ENCODE assay signal across 8 cellular contexts in genomic region chrX:103310592-103311400, GRCh38. TPM values are rescaled to one million over a fixed set of nuclear protein-coding genes. Genes with fewer than 3 reads are reported as not detected.
A peak's percentile ranks its signal among the peaks of the same experiment; 100 is the strongest.
DNase-seq lines count a peak whose midpoint lies in the region; ATAC-seq, FAIRE-seq and TF ChIP-seq lines count a peak whose summit lies in the region.

Gene BEX2, minus strand, starts transcription at chrX:103310990. Its CDS starts 1,014 bp downstream, at chrX:103309976.

- H3K27me3 Mint-ChIP-seq in HFFc6 (ENCODE audit: insufficient read depth), result peaks cover 5% of the 10 kb centered on the region

- TF ChIP-seq RAD21 in H1 (IDR thresholded peaks at IDR 0.05 in 1 of 2, conservative IDR thresholded peaks at IDR 0.05 in 1 of 2; ENCODE audit: low read depth in 2 of 2, low read length in 2 of 2), result no peak

- H3K9me3 ChIP-seq in H1 (ENCODE audit: insufficient read depth in 2 of 2, low read depth in 1 of 2, low read length in 1 of 2), result no peaks in the 10 kb centered on the region

- no peak within 1 kb of the TSS for H2BK12ac ChIP-seq in H1 (ENCODE audit: low read depth, low read length)

- H3K23ac ChIP-seq in H1 (ENCODE audit: insufficient read length), result no peak within 1 kb of the TSS

- peak; percentile 99 for ATAC-seq in GM18511 (IDR thresholded peaks at IDR 0.05; ENCODE audit: unreplicated experiment)
- peak; percentile 85 for ATAC-seq in HG02970 (IDR thresholded peaks at IDR 0.05; ENCODE audit: low FRiP score, unreplicated experiment)

- DNase-seq in NCI-H2196 (lab: John Stamatoyannopoulos, UW; ENCODE audit: unreplicated experiment) (peak; percentile 69), H1 (ENCODE audit: low read depth in 1 of 2, low spot score in 2 of 2) (peak; percentile 46 to 85), midbrain (lab: John Stamatoyannopoulos, UW) (peak; percentile 81), HFFc6 (no peak)
- peak; percentile 88 for DNase-seq in activated CD8-positive, alpha-beta memory T cell treated with anti-CD3 and anti-CD28 coated beads for 24 hours
- peak; percentile 64 to 75 for DNase-seq in stimulated activated CD8-positive, alpha-beta memory T cell treated with anti-CD3 and anti-CD28 coated beads, Interleukin-15, amount 100 ng/mL, for 4 hours (ENCODE audit: low read depth in 2 of 2)

- FAIRE-seq in H1 (lab: Jason Lieb, UNC), result peak; percentile 95

- POLR2A ChIA-PET in H1 (lab: Charles Lee; ENCODE audit: partially characterized antibody), result interaction anchor here (0.6 to 1.9 kb wide), 7 partner anchors 17 to 179 kb away, joined by 3 to 8 read pairs (median 4); partner anchors contain the start of genes TCEAL7 and TCEAL9

- H3K79me2 ChIP-seq in H1 (ENCODE audit: control insufficient read depth in 1 of 2, insufficient read depth in 2 of 2, low read length in 2 of 2), result no peaks in the 10 kb centered on the region

- peak within 1 kb of the TSS; percentile 50 to 66 for H3K4me2 ChIP-seq in H1 (ENCODE audit: insufficient read depth in 1 of 2, low read depth in 2 of 2, low read length in 2 of 2)

- H3K4me1 ChIP-seq in H1 (replicated peaks in 1 of 4; ENCODE audit: control insufficient read depth in 3 of 4, insufficient read depth in 4 of 4, low read length in 3 of 4), result no peaks in the 10 kb centered on the region

- CTCF ChIA-PET in H1 (lab: Charles Lee; ENCODE audit: partially characterized antibody), result interaction anchor here (0.9 kb wide), 1 partner anchor 179 kb away, joined by 4 read pairs; no protein-coding TSS in a partner anchor

- H2AK5ac ChIP-seq in H1 (ENCODE audit: low read depth, low read length), result no peak within 1 kb of the TSS

- peaks cover 0 to 6% (median 0%) of the 10 kb centered on the region in 4 experiments; a peak in 1 of 8 replicates for H3K36me3 ChIP-seq in H1 (ENCODE audit: control insufficient read depth in 2 of 4, insufficient read depth in 4 of 4, low read length in 3 of 4)

- H2BK120ac ChIP-seq in H1 (replicated peaks; ENCODE audit: low read depth, low read length), result no peak within 1 kb of the TSS

- peak within 1 kb of the TSS; percentile 88 for H2AFZ ChIP-seq in H1 (ENCODE audit: low read length)

- H4K20me1 ChIP-seq in H1 (replicated peaks in 1 of 2; ENCODE audit: control insufficient read depth in 1 of 2, insufficient read depth in 2 of 2, low read length in 2 of 2), result no peaks in the 10 kb centered on the region

- no peak within 1 kb of the TSS for H3K4me3 Mint-ChIP-seq in HFFc6

- H2BK15ac ChIP-seq in H1 (ENCODE audit: low read length), result no peak within 1 kb of the TSS

- no peak within 1 kb of the TSS for H4K91ac ChIP-seq in H1 (replicated peaks; ENCODE audit: insufficient read length, low read length)

- H3K18ac ChIP-seq in H1 (ENCODE audit: extremely low read depth, low read length), result no peak within 1 kb of the TSS; the same call in 1 of the 2 replicates

- H3K23me2 ChIP-seq in H1 (ENCODE audit: low read depth, low read length), result no peaks in the 10 kb centered on the region; the same call in 1 of the 2 replicates

- H2BK20ac ChIP-seq in H1 (ENCODE audit: low read length), result no peak within 1 kb of the TSS

- 9% methylated on average over 3 of the region's 51 CpGs; no CpG with 5 or more reads in 1 of the 2 experiments for WGBS in H1 (ENCODE audit: extremely low coverage in 1 of 2, insufficient coverage in 1 of 2, insufficient read length in 1 of 2, insufficient replicate concordance in 2 of 2, low coverage in 1 of 2, low lambda C conversion rate in 2 of 2, missing lambda C conversion rate in 1 of 2), 2 experiments

- no peaks in the 10 kb centered on the region for H3K9me3 Mint-ChIP-seq in HFFc6

- no peaks in the 10 kb centered on the region for H3K79me1 ChIP-seq in H1 (ENCODE audit: low read depth, low read length)

- peak within 1 kb of the TSS; percentile 55 to 87 (median 66); a peak in 6 of 7 replicates for H3K9ac ChIP-seq in H1 (replicated peaks in 1 of 4; ENCODE audit: extremely low read depth in 1 of 4, low read depth in 3 of 4, low read length in 3 of 4)

- peak within 1 kb of the TSS; percentile 57 for H4K5ac ChIP-seq in H1 (ENCODE audit: insufficient read length, low read depth, low read length)

- no peak within 1 kb of the TSS for H3K14ac ChIP-seq in H1 (ENCODE audit: insufficient read length)

- H3K4me3 ChIP-seq in H1 (ENCODE audit: extremely low read depth in 1 of 4, insufficient read depth in 2 of 4, low read depth in 3 of 4, low read length in 4 of 4), result peak within 1 kb of the TSS; percentile 59 to 92 (median 70)

- peak; percentile 80 to 88 for TF ChIP-seq POLR2A in H1 (IDR thresholded peaks at IDR 0.05; ENCODE audit: control extremely low read depth in 1 of 2, low read depth in 2 of 2, low read length in 2 of 2)

- H3K56ac ChIP-seq in H1 (replicated peaks; ENCODE audit: insufficient read length, low read depth, low read length), result no peak within 1 kb of the TSS

- H3K27ac ChIP-seq in H1 (ENCODE audit: low read depth, low read length), result peak within 1 kb of the TSS; percentile 75; the same call in 1 of the 2 replicates

- H2BK5ac ChIP-seq in H1 (ENCODE audit: low read depth, low read length), result no peak within 1 kb of the TSS

- no peaks in the 10 kb centered on the region for H3K4me1 Mint-ChIP-seq in HFFc6 (ENCODE audit: low read depth)

- no peaks in the 10 kb centered on the region for H3K36me3 Mint-ChIP-seq in HFFc6 (ENCODE audit: low read depth)

- H3K27me3 ChIP-seq in H1 (replicated peaks in 1 of 4; ENCODE audit: control insufficient read depth in 3 of 4, extremely low read depth in 1 of 4, insufficient read depth in 3 of 4, low read length in 3 of 4), result no peaks in the 10 kb centered on the region

- no peak for TF ChIP-seq EP300 in H1 (IDR thresholded peaks at IDR 0.05; ENCODE audit: borderline replicate concordance in 1 of 2, low read depth in 2 of 2, low read length in 2 of 2)

- TF ChIP-seq CTCF in H1 (IDR thresholded peaks at IDR 0.05; ENCODE audit: control extremely low read depth in 1 of 3, insufficient read depth in 1 of 3, low read depth in 1 of 3, low read length in 3 of 3) (no peak), HFFc6 (IDR thresholded peaks at IDR 0.05) (no peak)

- H4K8ac ChIP-seq in H1 (ENCODE audit: extremely low read depth, insufficient read depth, low read length), result peak within 1 kb of the TSS; percentile 79; the same call in 1 of the 2 replicates

- H3K27ac Mint-ChIP-seq in HFFc6, result no peak within 1 kb of the TSS

- H3K4ac ChIP-seq in H1 (replicated peaks; ENCODE audit: insufficient read length, low read depth, low read length), result no peak within 1 kb of the TSS

TF ChIP-seq in H1, 55 proteins besides CTCF, POLR2A, EP300 and RAD21 (continues in another document):
- no peak for TF ChIP-seq SP2 (IDR thresholded peaks at IDR 0.05; ENCODE audit: low read length)
- TF ChIP-seq ATF3 (IDR thresholded peaks at IDR 0.05; ENCODE audit: insufficient read depth, low read depth, low read length), result 0 out of 2 replicates have a peak, but pooled peaks have one; percentile 37
- peak; percentile 18 for TF ChIP-seq KDM4A (IDR thresholded peaks at IDR 0.05; ENCODE audit: low read depth, low read length, severe bottlenecking)
- peak; percentile 94 for TF ChIP-seq TAF1 (IDR thresholded peaks at IDR 0.05; ENCODE audit: low read depth, low read length)
- TF ChIP-seq CREB1 (IDR thresholded peaks at IDR 0.05), result peak; percentile 89
- TF ChIP-seq USF2 (IDR thresholded peaks at IDR 0.05; ENCODE audit: low read length), result peak; percentile 88
- TF ChIP-seq JUND (IDR thresholded peaks at IDR 0.05; ENCODE audit: low read length), result no peak
- no peak for TF ChIP-seq ATF2 (IDR thresholded peaks at IDR 0.05; ENCODE audit: low read length)
- TF ChIP-seq E2F6 (IDR thresholded peaks at IDR 0.05), result no peak
- peak; percentile 89 for TF ChIP-seq TBP (IDR thresholded peaks at IDR 0.05; ENCODE audit: low read depth, low read length)
- no peak for TF ChIP-seq NRF1 (IDR thresholded peaks at IDR 0.05; ENCODE audit: low read depth, low read length)
- TF ChIP-seq PHF8 (conservative IDR thresholded peaks at IDR 0.05; ENCODE audit: low read depth, low read length), result peak; percentile 33; the same call in 1 of the 2 replicates

RNA-seq across cellular contexts. Expression of gene BEX2, which starts in this region (rescaled TPM):
- total RNA-seq in H1 (2021; fragmentation: NEBNext Ultra II Directional; extraction: Animal tissue kit (Norgen Biotek cat#: 25700)), result 57.5 and 60.2 TPM in 2 replicates
- 37.6 and 53.8 TPM in 2 replicates for polyA plus RNA-seq in H1 (2011; rRNA removed)
- 92.2 TPM for polyA plus RNA-seq in H1 (2011; cell fraction: cytosol; rRNA removed)
- 25.5 TPM for polyA plus RNA-seq in H1 (2011; cell fraction: nucleus; rRNA removed)
- 89.0 to 98.7 TPM (median 94.1 TPM) in 4 replicates for polyA plus RNA-seq in H1 (2012, experiment 1 of 2)
- polyA plus RNA-seq in H1 (2012, experiment 2 of 2), result 42.8 TPM
- polyA plus RNA-seq in H1 (2013, experiment 1 of 2), result 57.4 TPM
- 61.1 TPM for polyA plus RNA-seq in H1 (2013, experiment 2 of 2)
- 11.7 and 16.5 TPM in 2 replicates for polyA minus RNA-seq in H1 (2011; rRNA and poly(A)+ RNA removed)
- polyA minus RNA-seq in H1 (2011; cell fraction: cytosol; rRNA and poly(A)+ RNA removed), result 17.6 TPM
- 15.8 TPM for polyA minus RNA-seq in H1 (2011; cell fraction: nucleus; rRNA and poly(A)+ RNA removed)
- total RNA-seq in HFFc6 (2021; fragmentation: NEBNext Ultra II Directional; extraction: Animal tissue kit (Norgen Biotek cat#: 25700)), result not detected

Comparison
In these comparisons a context has a peak if more than half of its experiments do, and no peak if none do; other contexts are left out.
1. RNA of gene BEX2 (total RNA-seq): 57.5 to 60.2 TPM in H1; not detected in HFFc6; every median in the first group is over 10 times any median in the second.